7 cellular contexts compared by ENCODE assay signal in genomic region chr2:129877795-129878775, GRCh38.
DNase-seq lines count a peak whose midpoint lies in the region; ATAC-seq and TF ChIP-seq lines count a peak whose summit lies in the region.

No MANE protein-coding gene starts in this region.

- H4K8ac ChIP-seq in H9 (replicated peaks; ENCODE audit: insufficient read length, low read depth, low read length) = no peak overlapping the region

- no peak for TF ChIP-seq CTCF in GM06990 (IDR thresholded peaks at IDR 0.05; ENCODE audit: insufficient read depth, low read length, poor library complexity, severe bottlenecking)
- no peak for TF ChIP-seq CTCF in H9 (conservative IDR thresholded peaks at IDR 0.05)

- no peak overlapping the region for H2AK5ac ChIP-seq in H9 (ENCODE audit: insufficient read length, low read length)

- no peak overlapping the region for H3K23ac ChIP-seq in H9 (ENCODE audit: insufficient read length, low read depth, low read length)

- peaks cover 4% of the 10 kb centered on the region for H3K23me2 ChIP-seq in H9 (ENCODE audit: insufficient read length, low read depth, low read length, poor library complexity, severe bottlenecking)

- no peaks in the 10 kb centered on the region for H3K79me1 ChIP-seq in H9 (ENCODE audit: insufficient read depth, low read depth, low read length, poor library complexity, severe bottlenecking)

- H3K79me2 ChIP-seq in H9 (ENCODE audit: insufficient read depth, low read length) = no peaks in the 10 kb centered on the region

- H3K27me3 Mint-ChIP-seq in H9 (ENCODE audit: low read depth) = peaks cover 4% of the 10 kb centered on the region
- H3K27me3 Mint-ChIP-seq in stimulated activated memory B cell treated with anti-CD40 and anti-IgM and Interleukin-4, amounts not matched to agents 10 μg/mL and 1 μg/mL and 100 μg/mL, for 72 hours = no peaks in the 10 kb centered on the region

- ATAC-seq in left colon = peak; percentile 20
- peak; percentile 55 for ATAC-seq in stimulated activated memory B cell treated with anti-CD40 and anti-IgM and Interleukin-4, amounts not matched to agents 10 μg/mL and 1 μg/mL and 100 μg/mL, for 72 hours

- H3K9me3 ChIP-seq in H9 (ENCODE audit: control insufficient read depth, low read depth, low read length) = no peaks in the 10 kb centered on the region

- H3K27me3 ChIP-seq in GM06990 (replicated peaks; ENCODE audit: control insufficient read depth, insufficient read depth, low read length) = no peaks in the 10 kb centered on the region
- H3K27me3 ChIP-seq in H9 (ENCODE audit: insufficient read depth, low read length) = no peaks in the 10 kb centered on the region

- peak overlapping the region; percentile 67 to 77 for H3K4me3 Mint-ChIP-seq in H9
- H3K4me3 Mint-ChIP-seq in stimulated activated memory B cell treated with anti-CD40 and anti-IgM and Interleukin-4, amounts not matched to agents 10 μg/mL and 1 μg/mL and 100 μg/mL, for 72 hours = peak overlapping the region; percentile 97

- H4K91ac ChIP-seq in H9 (ENCODE audit: insufficient read length, low read depth, low read length) = no peak overlapping the region

- H3K4ac ChIP-seq in H9 (ENCODE audit: low read depth, low read length) = no peak overlapping the region

- peaks cover 9 to 11% of the 10 kb centered on the region in 2 experiments for H3K4me1 Mint-ChIP-seq in H9
- peaks cover 8% of the 10 kb centered on the region for H3K4me1 Mint-ChIP-seq in stimulated activated memory B cell treated with anti-CD40 and anti-IgM and Interleukin-4, amounts not matched to agents 10 μg/mL and 1 μg/mL and 100 μg/mL, for 72 hours

- H3K27ac ChIP-seq in H9 (ENCODE audit: insufficient read length, low read depth, low read length) = no peak overlapping the region

- no peak overlapping the region for H2BK120ac ChIP-seq in H9 (ENCODE audit: low read depth, low read length, poor library complexity, severe bottlenecking)

- H4K20me1 ChIP-seq in H9 (ENCODE audit: control insufficient read depth, insufficient read depth, insufficient read length) = no peaks in the 10 kb centered on the region

- no peak overlapping the region for H3K56ac ChIP-seq in H9 (ENCODE audit: insufficient read length, low read depth, low read length)

- no peaks in the 10 kb centered on the region for H3K9me3 Mint-ChIP-seq in H9
- H3K9me3 Mint-ChIP-seq in stimulated activated memory B cell treated with anti-CD40 and anti-IgM and Interleukin-4, amounts not matched to agents 10 μg/mL and 1 μg/mL and 100 μg/mL, for 72 hours = no peaks in the 10 kb centered on the region

- no peak overlapping the region for H2BK15ac ChIP-seq in H9 (ENCODE audit: low read depth, low read length)

- WGBS in H9 (ENCODE audit: extremely low coverage, insufficient read length, low lambda C conversion rate) = no CpG with 5 or more reads among the region's 50 CpGs

- no peak overlapping the region for H3K18ac ChIP-seq in H9 (ENCODE audit: insufficient read length, low read depth, low read length)

- no peak overlapping the region for H3T11ph ChIP-seq in H9 (ENCODE audit: low read length)

- no peaks in the 10 kb centered on the region for H3K36me3 ChIP-seq in GM06990 (ENCODE audit: control insufficient read depth, insufficient read depth, low read length)

- no peak overlapping the region for H2AFZ ChIP-seq in H9 (ENCODE audit: low read length)

- no peaks in the 10 kb centered on the region for H3K36me3 Mint-ChIP-seq in H9 (ENCODE audit: insufficient read depth in 1 of 3, low read depth in 3 of 3)
- H3K36me3 Mint-ChIP-seq in stimulated activated memory B cell treated with anti-CD40 and anti-IgM and Interleukin-4, amounts not matched to agents 10 μg/mL and 1 μg/mL and 100 μg/mL, for 72 hours = no peaks in the 10 kb centered on the region

- no peak overlapping the region for H2BK12ac ChIP-seq in H9 (ENCODE audit: insufficient read length, low read depth, low read length)

- H3K4me2 ChIP-seq in H9 (ENCODE audit: insufficient read depth, insufficient read length, low read length) = peak overlapping the region; percentile 61

- H3K4me3 ChIP-seq in GM06990 (replicated peaks; ENCODE audit: low read depth, low read length) = peak overlapping the region; percentile 50

- no peak overlapping the region for H4K5ac ChIP-seq in H9 (ENCODE audit: insufficient read length, low read depth, low read length)

- no peak overlapping the region for H3K14ac ChIP-seq in H9 (ENCODE audit: insufficient read depth, low read length)

- H2BK20ac ChIP-seq in H9 (ENCODE audit: low read depth, low read length, poor library complexity, severe bottlenecking) = no peak overlapping the region

- no peaks in the 10 kb centered on the region for H3K4me1 ChIP-seq in H9 (ENCODE audit: insufficient read depth, low read length)

- H2BK5ac ChIP-seq in H9 (ENCODE audit: insufficient read length, low read length) = no peak overlapping the region

- intact Hi-C loops in left colon (cut with DNase I, micrococcal nuclease) = no loop called here

- peak overlapping the region in 1 of 3 experiments; percentile 55; a peak in 1 of 7 replicates for H3K27ac Mint-ChIP-seq in H9
- peak overlapping the region; percentile 76 for H3K27ac Mint-ChIP-seq in stimulated activated memory B cell treated with anti-CD40 and anti-IgM and Interleukin-4, amounts not matched to agents 10 μg/mL and 1 μg/mL and 100 μg/mL, for 72 hours

- no peak overlapping the region for H3K9ac ChIP-seq in H9 (ENCODE audit: extremely low read depth, insufficient read length, low read length)

- DNase-seq in GM06990 (ENCODE audit: extremely low read depth, insufficient read length) (no peak), H9 (peak; percentile 43), NCI-H748 treated with DMSO at 0.1 percent for 48 hours (lab: John Stamatoyannopoulos, UW) (peak; percentile 17), left colon (peak in 1 of 2 donors; percentile 17), SKM-1 (lab: John Stamatoyannopoulos, UW; ENCODE audit: unreplicated experiment) (no peak)
- DNase-seq in central memory CD4-positive, alpha-beta T cell = peak; percentile 26

Comparison
In these comparisons a context has a peak if more than half of its experiments do, and no peak if none do; other contexts are left out.
1. DNase-seq: peak in H9 (single experiment), NCI-H748 treated with DMSO at 0.1 percent for 48 hours (single experiment) and central memory CD4-positive, alpha-beta T cell (single experiment); none in GM06990 (single experiment) and SKM-1 (single experiment).